36 cellular contexts compared by ENCODE assay signal in genomic region chr16:28567292-28567691, GRCh38. TPM values are rescaled to one million over a fixed set of nuclear protein-coding genes. Genes with fewer than 3 reads are reported as not detected.
"Had no signal": no experiment of that assay in that cellular context is flagged by ENCODE, and none has a peak within 500 bp of the region (broad histone marks: within the 10 kb centered on the region; RNA-seq: fewer than 3 reads in every experiment).

No MANE protein-coding gene starts in this region.

- H3K4me1 ChIP-seq: ascending aorta, breast epithelium, colonic mucosa had no signal

- H3K4me3 Mint-ChIP-seq: activated B cell treated with CpG ODN at 0.5 μM for 24 hours; activated CD8-positive, alpha-beta T cell treated with anti-CD3 and anti-CD28 coated beads for 36 hours; activated naive CD8-positive, alpha-beta T cell treated with anti-CD3 and anti-CD28 coated beads, Interleukin-2, amount 10 ng/mL, durations not matched to agents 7 days and 5 days; activated T-cell treated with anti-CD3 and anti-CD28 coated beads, Interleukin-2, amount 50 U/mL, for 4 hours; activated T-helper 17 cell treated with anti-CD3 and anti-CD28 coated beads, Interleukin-2, amount 50 U/mL, for 72 hours; brain; T-helper 1 cell treated with Interleukin-12 subunit alpha and Interleukin-12 subunit beta and Interleukin-4 antibody, amounts not matched to agents 30 μg/mL and 1 μg/mL, for 36 hours had no signal

- DNase-seq: activated B cell treated with CpG ODN at 0.5 μM for 24 hours; activated CD4-positive, alpha-beta T cell treated with anti-CD3 and anti-CD28 coated beads for 48 hours; activated CD4-positive, alpha-beta T cell treated with anti-CD3 and anti-CD28 coated beads, Interleukin-2, amount 50 U/mL, for 1 hour; activated CD4-positive, alpha-beta T cell treated with anti-CD3 and anti-CD28 coated beads, Interleukin-2, amount 50 U/mL, for 48 hours; activated CD8-positive, alpha-beta memory T cell treated with anti-CD3 and anti-CD28 coated beads for 24 hours; activated CD8-positive, alpha-beta T cell treated with anti-CD3 and anti-CD28 coated beads for 36 hours; activated effector memory CD4-positive, alpha-beta T cell treated with Interleukin-2 at 50 U/mL for 16 hours; activated gamma-delta T cell treated with Interleukin-2 at 50 U/mL for 16 hours; activated naive CD4-positive, alpha-beta T cell treated with anti-CD3 and anti-CD28 coated beads, Interleukin-2, amount 50 U/mL, for 16 hours; activated naive CD4-positive, alpha-beta T cell treated with Interleukin-2 at 50 U/mL for 16 hours; activated naive CD8-positive, alpha-beta T cell treated with anti-CD3 and anti-CD28 coated beads, Interleukin-2, amount 10 ng/mL, durations not matched to agents 7 days and 5 days; activated T-cell treated with anti-CD3 and anti-CD28 coated beads, Interleukin-2, amount 50 U/mL, for 4 hours; central memory CD4-positive, alpha-beta T cell; cerebellar nuclear complex; colonic mucosa; effector CD8-positive, alpha-beta T cell; esophagus squamous epithelium; foreskin melanocyte; heart right ventricle; T-helper 9 cell; WERI-Rb-1 had no signal

- H3K27me3 Mint-ChIP-seq: activated B cell treated with CpG ODN at 0.5 μM for 24 hours; activated CD8-positive, alpha-beta T cell treated with anti-CD3 and anti-CD28 coated beads for 36 hours; activated naive CD8-positive, alpha-beta T cell treated with anti-CD3 and anti-CD28 coated beads, Interleukin-2, amount 10 ng/mL, durations not matched to agents 7 days and 5 days; activated T-helper 17 cell treated with anti-CD3 and anti-CD28 coated beads, Interleukin-2, amount 50 U/mL, for 72 hours; brain had no signal

- H3K9me3 ChIP-seq: breast epithelium, colonic mucosa had no signal

- ATAC-seq: activated CD4-positive, CD25-positive, alpha-beta regulatory T cell treated with anti-CD3 and anti-CD28 coated beads, Interleukin-2, amount 50 U/mL, for 24 hours; activated CD8-positive, alpha-beta T cell treated with anti-CD3 and anti-CD28 coated beads for 36 hours; activated T-cell treated with anti-CD3 and anti-CD28 coated beads, Interleukin-2, amount 50 U/mL, for 4 hours; activated T-helper 17 cell treated with anti-CD3 and anti-CD28 coated beads, Interleukin-2, amount 50 U/mL, for 72 hours; gastroesophageal sphincter; heart right ventricle had no signal

- H3K27ac ChIP-seq: ascending aorta, breast epithelium, cardiac muscle cell, colonic mucosa, epithelial cell of prostate, esophagus squamous epithelium, gastroesophageal sphincter, heart right ventricle, hepatocyte, WERI-Rb-1 had no signal

- H3K4me3 ChIP-seq: ascending aorta, breast epithelium, cardiac muscle cell, colonic mucosa, esophagus squamous epithelium, gastroesophageal sphincter, heart right ventricle, hepatocyte had no signal

- H3K27me3 ChIP-seq: ascending aorta, breast epithelium, cardiac muscle cell, colonic mucosa, esophagus squamous epithelium, gastroesophageal sphincter, heart right ventricle, hepatocyte had no signal

- H3K36me3 ChIP-seq: breast epithelium, cardiac muscle cell, colonic mucosa had no signal

- H3K27ac Mint-ChIP-seq: activated B cell treated with CpG ODN at 0.5 μM for 24 hours; activated CD8-positive, alpha-beta T cell treated with anti-CD3 and anti-CD28 coated beads for 36 hours; activated naive CD8-positive, alpha-beta T cell treated with anti-CD3 and anti-CD28 coated beads, Interleukin-2, amount 10 ng/mL, durations not matched to agents 7 days and 5 days; activated T-helper 17 cell treated with anti-CD3 and anti-CD28 coated beads, Interleukin-2, amount 50 U/mL, for 72 hours; brain; T-helper 1 cell treated with Interleukin-12 subunit alpha and Interleukin-12 subunit beta and Interleukin-4 antibody, amounts not matched to agents 30 μg/mL and 1 μg/mL, for 36 hours had no signal

RNA-seq across cellular contexts. Expression of gene NUPR1, which starts 28.5 kb away (rescaled TPM):
- total RNA-seq: activated B cell treated with CpG ODN at 0.5 μM for 24 hours; activated CD8-positive, alpha-beta T cell treated with anti-CD3 and anti-CD28 coated beads for 36 hours; activated T-helper 17 cell treated with anti-CD3 and anti-CD28 coated beads, Interleukin-2, amount 50 U/mL, for 72 hours; cardiac muscle cell; T-helper 2 cell treated with Interferon-gamma antibody and Interleukin-4, amounts not matched to agents 100 ng/mL and 5 ng/mL, for 36 hours had no signal
- polyA plus RNA-seq: cardiac muscle cell had no signal

RNA-seq across cellular contexts. Expression of gene SULT1A2, which starts 29.6 kb away (rescaled TPM):
- total RNA-seq: activated B cell treated with CpG ODN at 0.5 μM for 24 hours; activated T-cell treated with anti-CD3 and anti-CD28 coated beads, Interleukin-2, amount 50 U/mL, for 4 hours; dermis microvascular lymphatic vessel endothelial cell; fibroblast of villous mesenchyme; glomerular endothelial cell had no signal
- polyA plus RNA-seq: fibroblast of lung had no signal
